24 cellular contexts compared by ENCODE assay signal in genomic region chr22:23408321-23408720, GRCh38.
DNase-seq lines count a peak whose midpoint lies in the region; ATAC-seq, FAIRE-seq and TF ChIP-seq lines count a peak whose summit lies in the region.
"Had no signal": no experiment of that assay in that cellular context is flagged by ENCODE, and none has a peak within 500 bp of the region (broad histone marks: within the 10 kb centered on the region; RNA-seq: fewer than 3 reads in every experiment).

No MANE protein-coding gene starts in this region.

- ATAC-seq in GM19324 (IDR thresholded peaks at IDR 0.05; ENCODE audit: low FRiP score, unreplicated experiment), result no peak
- ATAC-seq in HG02588 (IDR thresholded peaks at IDR 0.05; ENCODE audit: unreplicated experiment), result no peak
- ATAC-seq: K562 had no signal

- FAIRE-seq in bronchial epithelial cell (lab: Jason Lieb, UNC), result peak; percentile 18
- FAIRE-seq: GM18507, HTR-8/SVneo, K562 had no signal

- no peaks in the 10 kb centered on the region for H3K27me3 Mint-ChIP-seq in nephron (ENCODE audit: low read depth)
- H3K27me3 Mint-ChIP-seq: CD4-positive, alpha-beta memory T cell had no signal

- no peaks in the 10 kb centered on the region for H3K9me3 Mint-ChIP-seq in nephron
- H3K9me3 Mint-ChIP-seq: CD4-positive, alpha-beta memory T cell; T-helper 1 cell treated with Interleukin-12 subunit alpha and Interleukin-12 subunit beta and Interleukin-4 antibody, amounts not matched to agents 30 μg/mL and 1 μg/mL, for 36 hours had no signal

- H3K27me3 ChIP-seq in bronchial epithelial cell (ENCODE audit: control insufficient read depth, insufficient read depth, low read length), result no peaks in the 10 kb centered on the region

- H3K4me3 Mint-ChIP-seq in nephron, result no peak overlapping the region
- H3K4me3 Mint-ChIP-seq: CD4-positive, alpha-beta memory T cell; T-helper 1 cell treated with Interleukin-12 subunit alpha and Interleukin-12 subunit beta and Interleukin-4 antibody, amounts not matched to agents 30 μg/mL and 1 μg/mL, for 36 hours had no signal

- no peak overlapping the region for H3K4me3 ChIP-seq in bronchial epithelial cell (ENCODE audit: low read depth, low read length)
- H3K4me3 ChIP-seq: GM23248, K562, SJSA1 had no signal

- peak; percentile 70 for DNase-seq in COLO829 (ENCODE audit: low spot score)
- peak; percentile 9 for DNase-seq in EH (ENCODE audit: low read depth)
- no peak for DNase-seq in bronchial epithelial cell (ENCODE audit: low read depth)
- DNase-seq in NCI-H146 (lab: John Stamatoyannopoulos, UW), result no peak
- DNase-seq: C1 segment of cervical spinal cord; Caco-2; CD4-positive, alpha-beta memory T cell; GM23248; H7; Kasumi-1; NCI-H1105 treated with DMSO at 0.1 percent for 48 hours; NCI-H2029; NCI-H2227 treated with DMSO at 0.1 percent for 48 hours; NCI-H510A; Right ventricle myocardium superior; RPMI8226 had no signal

- H3K4me1 Mint-ChIP-seq in nephron, result peaks cover 36% of the 10 kb centered on the region

- TF ChIP-seq CTCF in bronchial epithelial cell (IDR thresholded peaks at IDR 0.05; ENCODE audit: insufficient read depth, low read length, severe bottlenecking), result no peak
- TF ChIP-seq CTCF in nephron (IDR thresholded peaks at IDR 0.05; ENCODE audit: unreplicated experiment in 3 of 3), result no peak

- no peaks in the 10 kb centered on the region for H3K36me3 ChIP-seq in bronchial epithelial cell (ENCODE audit: control insufficient read depth, insufficient read depth, low read length)
- H3K36me3 ChIP-seq: SJSA1 had no signal

- H3K36me3 Mint-ChIP-seq in nephron (ENCODE audit: low read depth), result no peaks in the 10 kb centered on the region
- H3K36me3 Mint-ChIP-seq: CD4-positive, alpha-beta memory T cell had no signal

- peak overlapping the region; percentile 63 to 80 (median 73) for H3K27ac Mint-ChIP-seq in nephron
- H3K27ac Mint-ChIP-seq: CD4-positive, alpha-beta memory T cell; T-helper 1 cell treated with Interleukin-12 subunit alpha and Interleukin-12 subunit beta and Interleukin-4 antibody, amounts not matched to agents 30 μg/mL and 1 μg/mL, for 36 hours had no signal

Comparison
In these comparisons a context has a peak if more than half of its experiments do, and no peak if none do; other contexts are left out.
1. DNase-seq: peak in COLO829 (single experiment) and EH (single experiment); none in bronchial epithelial cell (single experiment) and NCI-H146 (single experiment).